Comparison of ENCODE assay signal across 14 cellular contexts in the genomic region with DNA sequence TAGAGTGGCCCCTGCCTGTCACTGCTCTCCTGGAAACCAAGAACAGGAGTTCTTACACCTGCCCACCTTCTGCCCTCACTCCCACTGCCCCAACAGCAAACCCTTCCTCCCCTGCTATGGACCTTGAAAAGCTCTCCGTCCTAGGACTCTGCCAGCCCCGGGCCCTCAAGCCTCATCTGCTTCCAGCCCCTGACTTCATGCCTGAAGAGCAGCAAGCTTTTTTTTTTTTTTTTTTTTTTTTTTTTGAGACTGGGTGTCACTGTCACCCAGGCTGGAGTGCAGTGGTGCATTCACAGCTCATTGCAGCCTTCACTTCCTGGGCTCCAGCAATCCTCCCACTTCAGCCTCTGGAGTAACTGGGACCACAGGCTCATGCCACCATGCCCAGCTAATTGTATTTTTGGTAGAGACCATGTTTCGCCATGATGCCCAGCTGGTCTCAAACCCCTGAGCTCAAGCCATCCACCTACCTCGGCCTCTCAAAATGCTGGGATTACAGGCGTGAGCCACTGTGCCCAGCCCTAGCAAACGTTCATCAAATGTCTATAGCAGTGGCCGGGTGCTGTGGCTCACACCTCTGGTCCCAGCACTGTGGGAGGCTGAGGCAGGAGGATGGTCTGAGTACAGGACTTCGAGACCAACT. TPM values are rescaled to one million over a fixed set of nuclear protein-coding genes. Genes with fewer than 3 reads are reported as not detected.
DNase-seq lines count a peak whose midpoint lies in the region; ATAC-seq and TF ChIP-seq lines count a peak whose summit lies in the region.
"Had no signal": no experiment of that assay in that cellular context is flagged by ENCODE, and none has a peak within 500 bp of the region (broad histone marks: within the 10 kb centered on the region; RNA-seq: fewer than 3 reads in every experiment).

No MANE protein-coding gene starts in this region.

- peaks cover 28 to 45% of the 10 kb centered on the region in 2 experiments for H3K36me3 ChIP-seq in SK-N-SH (replicated peaks in 1 of 2; ENCODE audit: control insufficient read depth in 1 of 2, insufficient read depth in 2 of 2, low read length in 1 of 2)
- H3K36me3 ChIP-seq in HAP-1 (replicated peaks): peaks cover 83% of the 10 kb centered on the region

- H3K36me3 Mint-ChIP-seq in nephron progenitor cell (ENCODE audit: low read depth): peaks cover 43% of the 10 kb centered on the region

- H3K4me3 ChIP-seq in SK-N-SH (ENCODE audit: low read depth in 2 of 2, low read length in 1 of 2) (no peak overlapping the region), HAP-1 (no peak overlapping the region)
- H3K4me3 ChIP-seq: ascending aorta, gastroesophageal sphincter, tibial nerve had no signal

- peaks cover 5% of the 10 kb centered on the region for H3K27me3 Mint-ChIP-seq in nephron progenitor cell (ENCODE audit: low read depth, poor library complexity)

- H3K4me2 ChIP-seq in SK-N-SH: no peak overlapping the region

- in situ Hi-C loops in GM13976 (cut with MboI; ENCODE audit: low sequenced_read_pairs, unreplicated experiment): no loop called here
- in situ Hi-C loops in HAP-1 (cut with MboI; ENCODE audit: low sequenced_read_pairs): no loop called here

- H3K9me3 Mint-ChIP-seq in nephron progenitor cell: no peaks in the 10 kb centered on the region

- no peak for TF ChIP-seq RAD21 in SK-N-SH (IDR thresholded peaks at IDR 0.05; ENCODE audit: low read length)

- no peaks in the 10 kb centered on the region for H3K9me2 ChIP-seq in SK-N-SH

- TF ChIP-seq CTCF in SK-N-SH (IDR thresholded peaks at IDR 0.05) (no peak), GM13976 (IDR thresholded peaks at IDR 0.05; ENCODE audit: borderline replicate concordance, control extremely low read depth, extremely low read depth, insufficient read depth, missing control alignments) (no peak), nephron progenitor cell (IDR thresholded peaks at IDR 0.05) (no peak)

- H3K9ac ChIP-seq in SK-N-SH: no peak overlapping the region

- H3K4me1 Mint-ChIP-seq in nephron progenitor cell: peaks cover 31% of the 10 kb centered on the region

- H3K27ac Mint-ChIP-seq in nephron progenitor cell: peak overlapping the region; percentile 68

- no peak for ATAC-seq in SK-N-SH treated with all-trans-retinoic acid at 6 μM for 48 hours
- ATAC-seq in HG03159 (IDR thresholded peaks at IDR 0.05; ENCODE audit: unreplicated experiment): no peak
- ATAC-seq: gastroesophageal sphincter had no signal

- WGBS in SK-N-SH (ENCODE audit: low lambda C conversion rate): 88% methylated on average over 6 of the region's 8 CpGs

- peaks cover 31% of the 10 kb centered on the region for H4K20me1 ChIP-seq in SK-N-SH (ENCODE audit: insufficient read depth)

- H3K4me1 ChIP-seq in SK-N-SH (ENCODE audit: control insufficient read depth in 1 of 2, insufficient read depth in 2 of 2, low read depth in 1 of 2, low read length in 1 of 2) (peaks cover 13 to 21% of the 10 kb centered on the region in 2 experiments; a peak in 3 of 4 replicates), HAP-1 (no peaks in the 10 kb centered on the region)

- H3K27me3 ChIP-seq in SK-N-SH (ENCODE audit: insufficient read depth) (no peaks in the 10 kb centered on the region), HAP-1 (ENCODE audit: low read depth) (no peaks in the 10 kb centered on the region)
- H3K27me3 ChIP-seq: ascending aorta, gastroesophageal sphincter, tibial nerve had no signal

- POLR2A ChIA-PET in SK-N-SH (lab: Yijun Ruan, JAX): interaction anchor here (1.4 kb wide), 1 partner anchor 9 kb away, joined by 5 read pairs; no protein-coding TSS in a partner anchor

- no peak overlapping the region for H2AFZ ChIP-seq in SK-N-SH (ENCODE audit: low read depth)

- no peaks in the 10 kb centered on the region for H3K9me3 ChIP-seq in SK-N-SH
- H3K9me3 ChIP-seq in HAP-1: no peaks in the 10 kb centered on the region
- H3K9me3 ChIP-seq: ascending aorta, gastroesophageal sphincter, tibial nerve had no signal

- H3F3A ChIP-seq in SK-N-SH (replicated peaks; ENCODE audit: insufficient read depth): peaks cover 59% of the 10 kb centered on the region

- DNase-seq in SK-N-SH (peak; percentile 42), GM13976 (ENCODE audit: low spot score) (peak; percentile 21), astrocyte of the hippocampus (ENCODE audit: low read depth, low spot score) (peak; percentile 0), nephron progenitor cell (no peak), AG08395 (ENCODE audit: low spot score) (no peak), HAP-1 (ENCODE audit: low spot score in 2 of 2) (no peak)
- DNase-seq: effector CD8-positive, alpha-beta T cell; islet precursor cell had no signal

- TF ChIP-seq EP300 in SK-N-SH (IDR thresholded peaks at IDR 0.05; ENCODE audit: borderline replicate concordance in 1 of 2, low read depth in 1 of 2, low read length in 1 of 2): no peak

- no peak overlapping the region; a peak in 1 of 4 replicates for H3K27ac ChIP-seq in SK-N-SH (ENCODE audit: low read depth in 2 of 2, low read length in 1 of 2)
- H3K27ac ChIP-seq: 22Rv1, ascending aorta had no signal

- peak overlapping the region; percentile 5 for H3K4me3 Mint-ChIP-seq in nephron progenitor cell

- peaks cover 13% of the 10 kb centered on the region; the same call in 1 of the 2 replicates for H3K79me2 ChIP-seq in SK-N-SH (ENCODE audit: insufficient read depth)

- CTCF ChIA-PET in SK-N-SH (lab: Yijun Ruan, JAX): interaction anchor here (0.7 to 1.4 kb wide), 4 partner anchors 11 to 157 kb away, joined by 3 to 7 read pairs (median 3); no protein-coding TSS in a partner anchor

TF ChIP-seq in SK-N-SH, 30 proteins besides CTCF, POLR2A, EP300 and RAD21 (continues in another document):
- TF ChIP-seq CHD2 (IDR thresholded peaks at IDR 0.05; ENCODE audit: low read length, partially characterized antibody): no peak
- no peak for TF ChIP-seq POLR2AphosphoS5 (IDR thresholded peaks at IDR 0.05; ENCODE audit: low read depth, low read length)
- TF ChIP-seq ELF1 (IDR thresholded peaks at IDR 0.05): no peak
- no peak for TF ChIP-seq MEF2A (IDR thresholded peaks at IDR 0.05; ENCODE audit: borderline replicate concordance, low read depth)
- no peak for TF ChIP-seq FOSL2 (IDR thresholded peaks at IDR 0.05; ENCODE audit: borderline replicate concordance, low read depth)
- TF ChIP-seq JUND (IDR thresholded peaks at IDR 0.05): no peak
- TF ChIP-seq SMC3 (IDR thresholded peaks at IDR 0.05; ENCODE audit: low read depth, low read length): no peak
- TF ChIP-seq, protein P1, sequence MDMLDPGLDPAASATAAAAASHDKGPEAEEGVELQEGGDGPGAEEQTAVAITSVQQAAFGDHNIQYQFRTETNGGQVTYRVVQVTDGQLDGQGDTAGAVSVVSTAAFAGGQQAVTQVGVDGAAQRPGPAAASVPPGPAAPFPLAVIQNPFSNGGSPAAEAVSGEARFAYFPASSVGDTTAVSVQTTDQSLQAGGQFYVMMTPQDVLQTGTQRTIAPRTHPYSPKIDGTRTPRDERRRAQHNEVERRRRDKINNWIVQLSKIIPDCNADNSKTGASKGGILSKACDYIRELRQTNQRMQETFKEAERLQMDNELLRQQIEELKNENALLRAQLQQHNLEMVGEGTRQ (IDR thresholded peaks at IDR 0.05; ENCODE audit: borderline replicate concordance, low read depth, low read length): no peak

TF ChIP-seq in SK-N-SH treated with all-trans-retinoic acid at 6 μM for 48 hours, 23 proteins besides CTCF, POLR2A, EP300 and RAD21 (continues in another document):
- TF ChIP-seq ZFP30 (CRISPR knock-in tag; IDR thresholded peaks at IDR 0.05) (no peak), CSDC2 (CRISPR knock-in tag; IDR thresholded peaks at IDR 0.05) (no peak), ZNF70 (CRISPR knock-in tag; IDR thresholded peaks at IDR 0.05) (no peak), ZNF8 (CRISPR knock-in tag; IDR thresholded peaks at IDR 0.05) (no peak), BACH2 (CRISPR knock-in tag; IDR thresholded peaks at IDR 0.05; ENCODE audit: borderline replicate concordance) (no peak), ESRRG (CRISPR knock-in tag; IDR thresholded peaks at IDR 0.05) (no peak), SNAI2 (CRISPR knock-in tag; IDR thresholded peaks at IDR 0.05) (no peak), PPARA (CRISPR knock-in tag; IDR thresholded peaks at IDR 0.05; ENCODE audit: borderline replicate concordance) (no peak)
- TF ChIP-seq, protein P2, sequence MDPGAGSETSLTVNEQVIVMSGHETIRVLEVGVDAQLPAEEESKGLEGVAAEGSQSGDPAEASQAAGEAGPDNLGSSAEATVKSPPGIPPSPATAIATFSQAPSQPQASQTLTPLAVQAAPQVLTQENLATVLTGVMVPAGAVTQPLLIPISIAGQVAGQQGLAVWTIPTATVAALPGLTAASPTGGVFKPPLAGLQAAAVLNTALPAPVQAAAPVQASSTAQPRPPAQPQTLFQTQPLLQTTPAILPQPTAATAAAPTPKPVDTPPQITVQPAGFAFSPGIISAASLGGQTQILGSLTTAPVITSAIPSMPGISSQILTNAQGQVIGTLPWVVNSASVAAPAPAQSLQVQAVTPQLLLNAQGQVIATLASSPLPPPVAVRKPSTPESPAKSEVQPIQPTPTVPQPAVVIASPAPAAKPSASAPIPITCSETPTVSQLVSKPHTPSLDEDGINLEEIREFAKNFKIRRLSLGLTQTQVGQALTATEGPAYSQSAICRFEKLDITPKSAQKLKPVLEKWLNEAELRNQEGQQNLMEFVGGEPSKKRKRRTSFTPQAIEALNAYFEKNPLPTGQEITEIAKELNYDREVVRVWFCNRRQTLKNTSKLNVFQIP (CRISPR knock-in tag; IDR thresholded peaks at IDR 0.05; ENCODE audit: borderline replicate concordance, low read depth): no peak

RNA-seq across cellular contexts. Expression of a gene that starts 16.9 kb away (rescaled TPM):
- polyA plus RNA-seq in SK-N-SH (2012; rRNA removed): 60.6 and 93.6 TPM in 2 replicates
- 41.7 and 53.3 TPM in 2 replicates for polyA plus RNA-seq in SK-N-SH (2012; cell fraction: cytosol; rRNA removed)
- 56.6 and 82.5 TPM in 2 replicates for polyA plus RNA-seq in SK-N-SH (2012; cell fraction: nucleus; rRNA removed)

RNA-seq across cellular contexts. Expression of a gene that starts 30.3 kb away (rescaled TPM):
- not detected in 2 replicates for polyA plus RNA-seq in SK-N-SH (2012; rRNA removed)
- polyA plus RNA-seq in SK-N-SH (2012; cell fraction: cytosol; rRNA removed): not detected in 2 replicates
- polyA plus RNA-seq in SK-N-SH (2012; cell fraction: nucleus; rRNA removed): not detected in 2 replicates

RNA-seq across cellular contexts. Expression of a gene that starts 54.2 kb away (rescaled TPM):
- 24.3 and 27.6 TPM in 2 replicates for polyA plus RNA-seq in SK-N-SH (2012; rRNA removed)
- 23.4 and 28.8 TPM in 2 replicates for polyA plus RNA-seq in SK-N-SH (2012; cell fraction: cytosol; rRNA removed)
- 47.6 and 49.7 TPM in 2 replicates for polyA plus RNA-seq in SK-N-SH (2012; cell fraction: nucleus; rRNA removed)

RNA-seq across cellular contexts. Expression of a gene that starts 54.4 kb away (rescaled TPM):
- 13.2 and 18.2 TPM in 2 replicates for polyA plus RNA-seq in SK-N-SH (2012; rRNA removed)
- 16.1 and 16.8 TPM in 2 replicates for polyA plus RNA-seq in SK-N-SH (2012; cell fraction: cytosol; rRNA removed)
- polyA plus RNA-seq in SK-N-SH (2012; cell fraction: nucleus; rRNA removed): 15.9 and 16.9 TPM in 2 replicates

Comparison
In these comparisons a context has a peak if more than half of its experiments do, and no peak if none do; other contexts are left out.
1. DNase-seq: peak in SK-N-SH (single experiment), GM13976 (single experiment) and astrocyte of the hippocampus (single experiment); none in nephron progenitor cell (single experiment), AG08395 (single experiment) and HAP-1 (0 of 2).